Comparison of ENCODE assay signal across 9 cellular contexts in genomic region chr6:11712760-11713159, GRCh38.
DNase-seq lines count a peak whose midpoint lies in the region; ATAC-seq, FAIRE-seq and TF ChIP-seq lines count a peak whose summit lies in the region.
"Had no signal": no experiment of that assay in that cellular context is flagged by ENCODE, and none has a peak within 500 bp of the region (broad histone marks: within the 10 kb centered on the region; RNA-seq: fewer than 3 reads in every experiment).

No MANE protein-coding gene starts in this region.

- H3K4me3 ChIP-seq in heart left ventricle (no peak overlapping the region), thymus (ENCODE audit: low read length) (no peak overlapping the region)
- H3K4me3 ChIP-seq: SK-N-MC had no signal

- no peak for FAIRE-seq in D721Med (lab: Jason Lieb, UNC)

- CTCF ChIA-PET in activated CD4-positive, alpha-beta memory T cell treated with anti-CD3 and anti-CD28 coated beads, Interleukin-2, amount 10 ng/mL, durations not matched to agents 7 days and 5 days (lab: Charles Lee): interaction anchor here (0.6 to 2.1 kb wide), 3 partner anchors 11 to 524 kb away, joined by 3 to 10 read pairs (median 4); no protein-coding TSS in a partner anchor

- H3K4me1 ChIP-seq in heart left ventricle: peaks cover 0 to 41% (median 10%) of the 10 kb centered on the region in 12 donors
- H3K4me1 ChIP-seq in thymus (ENCODE audit: control insufficient read depth, insufficient read depth, low read length): no peaks in the 10 kb centered on the region

- DNase-seq in activated T-cell treated with anti-CD3 and anti-CD28 coated beads for 24 hours (ENCODE audit: low read depth): peak; percentile 54
- no peak for DNase-seq in activated T-cell treated with anti-CD3 and anti-CD28 coated beads for 4 hours
- DNase-seq in activated CD4-positive, alpha-beta memory T cell treated with anti-CD3 and anti-CD28 coated beads, Interleukin-2, amount 10 ng/mL, durations not matched to agents 7 days and 5 days: no peak
- peak in 3 of 5 donors; percentile 17 to 65 (median 42) for DNase-seq in heart left ventricle
- DNase-seq in omental fat pad (ENCODE audit: low spot score): no peak
- no peak for DNase-seq in D721Med (ENCODE audit: insufficient read length, low spot score)

- peaks cover 54% of the 10 kb centered on the region for H3K4me1 Mint-ChIP-seq in activated CD4-positive, alpha-beta memory T cell treated with anti-CD3 and anti-CD28 coated beads, Interleukin-2, amount 10 ng/mL, durations not matched to agents 7 days and 5 days

- no peaks in the 10 kb centered on the region for H3K27me3 Mint-ChIP-seq in activated CD4-positive, alpha-beta memory T cell treated with anti-CD3 and anti-CD28 coated beads, Interleukin-2, amount 10 ng/mL, durations not matched to agents 7 days and 5 days

- H3K36me3 Mint-ChIP-seq in activated CD4-positive, alpha-beta memory T cell treated with anti-CD3 and anti-CD28 coated beads, Interleukin-2, amount 10 ng/mL, durations not matched to agents 7 days and 5 days (ENCODE audit: low read depth): no peaks in the 10 kb centered on the region

- peak overlapping the region; percentile 68 for H3K27ac Mint-ChIP-seq in activated CD4-positive, alpha-beta memory T cell treated with anti-CD3 and anti-CD28 coated beads, Interleukin-2, amount 10 ng/mL, durations not matched to agents 7 days and 5 days

- intact Hi-C loops in heart left ventricle (cut with DNase I): loop anchor here in 1 of 10 donors (10.0 kb wide), 1 partner anchor 182 kb away; no protein-coding TSS in a partner anchor

- no peaks in the 10 kb centered on the region for H3K9me3 Mint-ChIP-seq in activated CD4-positive, alpha-beta memory T cell treated with anti-CD3 and anti-CD28 coated beads, Interleukin-2, amount 10 ng/mL, durations not matched to agents 7 days and 5 days

- H3K4me3 Mint-ChIP-seq in activated CD4-positive, alpha-beta memory T cell treated with anti-CD3 and anti-CD28 coated beads, Interleukin-2, amount 10 ng/mL, durations not matched to agents 7 days and 5 days: no peak overlapping the region

- H3K27ac ChIP-seq in heart left ventricle (peak overlapping the region in 1 of 12 donors; percentile 48), thymus (ENCODE audit: low read depth) (peak overlapping the region; percentile 69)
- H3K27ac ChIP-seq: SK-N-MC had no signal

- peak in 3 of 4 donors; percentile 82 to 93 (median 87) for ATAC-seq in heart left ventricle
- ATAC-seq in omental fat pad (ENCODE audit: low FRiP score): no peak
- ATAC-seq in GM21576 (IDR thresholded peaks at IDR 0.05; ENCODE audit: unreplicated experiment): no peak

- TF ChIP-seq POLR2A in heart left ventricle (IDR thresholded peaks at IDR 0.05): no peak

- H3K27me3 ChIP-seq in heart left ventricle (no peaks in the 10 kb centered on the region), thymus (ENCODE audit: control insufficient read depth, insufficient read depth) (no peaks in the 10 kb centered on the region)

- POLR2A ChIA-PET in activated CD4-positive, alpha-beta memory T cell treated with anti-CD3 and anti-CD28 coated beads, Interleukin-2, amount 10 ng/mL, durations not matched to agents 7 days and 5 days (lab: Charles Lee): interaction anchor here (0.6 to 3.9 kb wide), 6 partner anchors 10 to 488 kb away, joined by 3 to 30 read pairs (median 3); no protein-coding TSS in a partner anchor

- TF ChIP-seq CTCF in heart left ventricle (IDR thresholded peaks at IDR 0.05) (no peak), omental fat pad (IDR thresholded peaks at IDR 0.05) (no peak), D721Med (IDR thresholded peaks at IDR 0.05; ENCODE audit: insufficient read depth, missing control alignments) (no peak)

- H3K36me3 ChIP-seq in heart left ventricle: no peaks in the 10 kb centered on the region
- H3K36me3 ChIP-seq in thymus (ENCODE audit: control insufficient read depth, insufficient read depth): no peaks in the 10 kb centered on the region

- WGBS in heart left ventricle, 4 donors: 39 to 60% (median 48%) methylated on average over 6 of the region's 6 CpGs
- WGBS in thymus: 89% methylated on average over 6 of the region's 6 CpGs

- H3K9me3 ChIP-seq in heart left ventricle (no peaks in the 10 kb centered on the region), thymus (ENCODE audit: control insufficient read depth) (no peaks in the 10 kb centered on the region)

Comparison
In these comparisons a context has a peak if more than half of its experiments do, and no peak if none do; other contexts are left out.
1. DNase-seq: peak in activated T-cell treated with anti-CD3 and anti-CD28 coated beads for 24 hours (single experiment) and heart left ventricle (3 of 5); none in activated T-cell treated with anti-CD3 and anti-CD28 coated beads for 4 hours (single experiment), activated CD4-positive, alpha-beta memory T cell treated with anti-CD3 and anti-CD28 coated beads, Interleukin-2, amount 10 ng/mL, durations not matched to agents 7 days and 5 days (single experiment), omental fat pad (single experiment) and D721Med (single experiment).
2. ATAC-seq: peak in heart left ventricle (3 of 4); none in omental fat pad (single experiment) and GM21576 (single experiment).